1 cellular context compared by ENCODE assay signal in the genomic region with DNA sequence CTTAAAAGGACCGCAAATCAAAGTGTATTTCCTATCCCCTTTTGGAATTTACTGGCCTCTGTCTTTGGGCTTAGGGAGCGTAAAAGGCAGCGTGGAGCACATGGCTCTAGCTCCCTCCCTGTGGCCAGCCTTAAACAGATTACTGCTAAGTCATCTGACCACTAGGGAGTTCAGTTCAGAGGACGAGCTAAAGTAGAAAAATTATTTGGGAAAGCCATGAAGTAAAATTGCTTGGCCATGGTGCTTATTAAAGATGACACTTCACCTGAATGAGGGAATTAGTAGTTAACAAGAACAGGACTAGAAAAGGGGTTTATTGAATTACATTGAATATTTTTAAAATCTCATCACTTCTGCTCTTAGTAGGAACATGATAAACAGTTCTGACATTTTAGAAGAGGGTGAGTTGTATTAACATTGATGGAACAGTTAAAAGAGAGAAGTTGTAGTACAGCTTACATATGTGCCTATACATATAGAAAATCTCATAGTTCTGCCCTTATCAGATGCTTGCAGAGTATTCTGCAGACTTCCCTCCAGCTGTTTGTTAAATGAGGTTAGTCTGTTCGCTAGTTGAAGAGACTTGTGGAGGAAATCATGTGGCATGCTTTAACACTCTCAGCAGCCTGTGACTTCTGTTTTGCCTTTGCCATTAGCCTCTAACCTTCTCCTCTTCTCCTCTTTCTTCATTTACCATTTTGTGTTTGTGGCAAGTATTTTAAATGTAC.
TF ChIP-seq lines count a peak whose summit lies in the region.

No MANE protein-coding gene starts in this region.

TF ChIP-seq in IMR-90, 13 proteins besides CTCF, POLR2A, EP300 and RAD21:
- TF ChIP-seq CHD1 (IDR thresholded peaks at IDR 0.05; ENCODE audit: low read depth, low read length) (no peak), BHLHE40 (IDR thresholded peaks at IDR 0.05; ENCODE audit: low read depth, low read length) (no peak)
- TF ChIP-seq, protein P1, sequence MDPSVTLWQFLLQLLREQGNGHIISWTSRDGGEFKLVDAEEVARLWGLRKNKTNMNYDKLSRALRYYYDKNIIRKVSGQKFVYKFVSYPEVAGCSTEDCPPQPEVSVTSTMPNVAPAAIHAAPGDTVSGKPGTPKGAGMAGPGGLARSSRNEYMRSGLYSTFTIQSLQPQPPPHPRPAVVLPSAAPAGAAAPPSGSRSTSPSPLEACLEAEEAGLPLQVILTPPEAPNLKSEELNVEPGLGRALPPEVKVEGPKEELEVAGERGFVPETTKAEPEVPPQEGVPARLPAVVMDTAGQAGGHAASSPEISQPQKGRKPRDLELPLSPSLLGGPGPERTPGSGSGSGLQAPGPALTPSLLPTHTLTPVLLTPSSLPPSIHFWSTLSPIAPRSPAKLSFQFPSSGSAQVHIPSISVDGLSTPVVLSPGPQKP (IDR thresholded peaks at IDR 0.05; ENCODE audit: borderline replicate concordance, low read depth, low read length): no peak
